In the genomic region with DNA sequence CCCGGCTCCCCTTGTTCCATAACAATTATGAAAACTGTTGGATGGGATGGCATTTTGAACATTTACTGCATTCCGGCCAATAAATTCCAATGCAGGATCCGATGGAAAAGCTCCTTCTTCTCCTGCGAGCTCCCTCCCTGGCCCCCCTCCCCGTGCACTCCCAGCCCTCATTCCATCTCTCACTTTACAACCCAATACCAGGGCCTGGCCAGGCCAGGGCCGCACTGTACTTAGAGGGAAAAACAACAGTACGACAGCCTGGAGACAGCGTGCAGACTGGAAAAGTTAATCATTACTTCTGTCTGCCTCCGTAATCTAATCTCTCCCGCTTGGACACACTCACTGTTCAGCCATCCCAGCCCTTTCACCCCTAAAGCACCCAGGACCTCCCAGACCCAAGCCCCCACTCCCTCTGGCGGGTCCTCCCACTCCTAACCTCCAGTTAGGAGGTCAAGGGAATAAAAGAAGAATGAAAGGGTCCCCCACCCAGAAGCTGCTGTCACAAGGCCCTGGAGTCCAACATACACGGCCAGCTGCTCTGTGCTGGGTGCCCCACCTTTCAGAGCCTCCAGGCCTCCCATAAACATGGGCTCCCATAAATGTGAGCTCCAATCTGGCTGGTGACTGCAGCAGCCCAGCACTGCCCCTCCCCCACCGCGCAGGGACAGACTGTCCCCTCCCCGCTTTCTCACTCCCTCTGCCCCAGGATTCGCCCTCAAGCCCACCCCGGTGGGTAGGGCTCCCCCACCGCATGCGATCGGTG, we compare ENCODE assay signal across 8 cellular contexts. TPM values are rescaled to one million over a fixed set of nuclear protein-coding genes. Genes with fewer than 3 reads are reported as not detected.
DNase-seq lines count a peak whose midpoint lies in the region; ATAC-seq and TF ChIP-seq lines count a peak whose summit lies in the region.

No MANE protein-coding gene starts in this region.

- H3K79me2 ChIP-seq in mesendoderm (ENCODE audit: control insufficient read depth, insufficient read depth, low read length), result peaks cover 99% of the 10 kb centered on the region

- H3K9me3 ChIP-seq in aorta (ENCODE audit: control insufficient read depth, low read length), result no peaks in the 10 kb centered on the region

- H2BK5ac ChIP-seq in mesendoderm (ENCODE audit: low read length), result no peak overlapping the region

- no peak overlapping the region for H2BK15ac ChIP-seq in mesendoderm (replicated peaks; ENCODE audit: low read depth)

- TF ChIP-seq CTCF in cardiac fibroblast (IDR thresholded peaks at IDR 0.05; ENCODE audit: low read depth, low read length), result no peak

- H2BK120ac ChIP-seq in mesendoderm (ENCODE audit: low read depth, low read length), result no peak overlapping the region

- H3K27ac Mint-ChIP-seq in stimulated activated naive CD8-positive, alpha-beta T cell treated with anti-CD3 and anti-CD28 coated beads, Interleukin-15, Interleukin-2, amounts not matched to agents 100 ng/mL and 50 ng/mL, for 24 hours, result peak overlapping the region; percentile 3

- no peak overlapping the region for H2AK5ac ChIP-seq in mesendoderm (ENCODE audit: low read length)

- peaks cover 10% of the 10 kb centered on the region for H3K36me3 Mint-ChIP-seq in stimulated activated naive CD8-positive, alpha-beta T cell treated with anti-CD3 and anti-CD28 coated beads, Interleukin-15, Interleukin-2, amounts not matched to agents 100 ng/mL and 50 ng/mL, for 24 hours (ENCODE audit: low read depth)

- H3K4me3 ChIP-seq in cardiac fibroblast (replicated peaks in 1 of 2; ENCODE audit: low read depth in 2 of 2, low read length in 2 of 2) (no peak overlapping the region), mesendoderm (ENCODE audit: low read length) (no peak overlapping the region), aorta (ENCODE audit: low read length in 2 of 2) (no peak overlapping the region)

- no peak overlapping the region for H4K5ac ChIP-seq in mesendoderm (ENCODE audit: low read length)

- no peaks in the 10 kb centered on the region for H3K27me3 Mint-ChIP-seq in stimulated activated naive CD8-positive, alpha-beta T cell treated with anti-CD3 and anti-CD28 coated beads, Interleukin-15, Interleukin-2, amounts not matched to agents 100 ng/mL and 50 ng/mL, for 24 hours

- peak overlapping the region; percentile 60 for H3K18ac ChIP-seq in mesendoderm (ENCODE audit: low read length)

- H3K56ac ChIP-seq in mesendoderm (ENCODE audit: low read length), result peak overlapping the region; percentile 65

- H3K9me3 Mint-ChIP-seq in stimulated activated naive CD8-positive, alpha-beta T cell treated with anti-CD3 and anti-CD28 coated beads, Interleukin-15, Interleukin-2, amounts not matched to agents 100 ng/mL and 50 ng/mL, for 24 hours, result no peaks in the 10 kb centered on the region

- H3K4me1 ChIP-seq in mesendoderm (ENCODE audit: control insufficient read depth, low read depth, low read length), result peaks cover 72% of the 10 kb centered on the region
- peaks cover 3 to 5% of the 10 kb centered on the region in 2 donors for H3K4me1 ChIP-seq in aorta (ENCODE audit: control insufficient read depth in 1 of 2, insufficient read depth in 2 of 2, low read length in 2 of 2)

- no CpG with 5 or more reads among the region's 20 CpGs for WGBS in mesendoderm (ENCODE audit: extremely low coverage, insufficient coverage, low lambda C conversion rate)
- WGBS in aorta, 2 donors, result 9 to 12% methylated on average over 20 of the region's 20 CpGs

- H3K27ac ChIP-seq in mesendoderm (ENCODE audit: low read depth, low read length) (no peak overlapping the region), aorta (ENCODE audit: low read depth in 1 of 2, low read length in 2 of 2) (peak overlapping the region; percentile 29 to 41)

- peak overlapping the region; percentile 39 for H3K9ac ChIP-seq in mesendoderm (ENCODE audit: low read length)

- H3K4me3 Mint-ChIP-seq in stimulated activated naive CD8-positive, alpha-beta T cell treated with anti-CD3 and anti-CD28 coated beads, Interleukin-15, Interleukin-2, amounts not matched to agents 100 ng/mL and 50 ng/mL, for 24 hours, result no peak overlapping the region

- intact Hi-C loops in aorta (cut with DNase I), result loop anchor here in 1 of 2 donors (2.0 to 5.0 kb wide), 2 partner anchors 57 to 103 kb away; no protein-coding TSS in a partner anchor

- H3K27me3 ChIP-seq in mesendoderm (ENCODE audit: insufficient read depth, low read length, poor library complexity), result no peaks in the 10 kb centered on the region
- H3K27me3 ChIP-seq in aorta (ENCODE audit: control insufficient read depth in 1 of 2, insufficient read depth in 2 of 2, low read length in 1 of 2), result no peaks in the 10 kb centered on the region

- no peak overlapping the region for H3K4ac ChIP-seq in mesendoderm (ENCODE audit: low read depth, low read length)

- H3K4me1 Mint-ChIP-seq in stimulated activated naive CD8-positive, alpha-beta T cell treated with anti-CD3 and anti-CD28 coated beads, Interleukin-15, Interleukin-2, amounts not matched to agents 100 ng/mL and 50 ng/mL, for 24 hours (ENCODE audit: low read depth), result peaks cover 100% of the 10 kb centered on the region

- DNase-seq in stimulated activated naive CD8-positive, alpha-beta T cell treated with anti-CD3 and anti-CD28 coated beads, Interleukin-15, Interleukin-2, amounts not matched to agents 100 U/mL and 50 U/mL, for 24 hours, result no peak
- DNase-seq in cardiac fibroblast (ENCODE audit: low read depth in 2 of 2) (peak; percentile 59 to 81), mesendoderm (peak; percentile 49), aorta (peak in 1 of 2 donors; percentile 78), GDM1 (lab: John Stamatoyannopoulos, UW) (no peak)
- DNase-seq in stimulated activated CD4-positive, alpha-beta T cell treated with anti-CD3 and anti-CD28 coated beads, Interleukin-2, amount 100 ng/mL, for 48 hours, result no peak

- peak overlapping the region; percentile 39 for H3K23ac ChIP-seq in mesendoderm (ENCODE audit: low read length)

- H3K36me3 ChIP-seq in mesendoderm (ENCODE audit: control insufficient read depth, insufficient read depth, low read length) (peaks cover 2% of the 10 kb centered on the region), aorta (ENCODE audit: control insufficient read depth in 1 of 2, insufficient read depth in 2 of 2, low read length in 1 of 2) (no peaks in the 10 kb centered on the region)

- H4K8ac ChIP-seq in mesendoderm (ENCODE audit: low read depth, low read length), result no peak overlapping the region

- H3K4me2 ChIP-seq in mesendoderm (ENCODE audit: low read length), result peak overlapping the region; percentile 1

- ATAC-seq in stimulated activated naive CD8-positive, alpha-beta T cell treated with anti-CD3 and anti-CD28 coated beads, Interleukin-15, Interleukin-2, amounts not matched to agents 100 U/mL and 50 U/mL, for 24 hours, result no peak
- ATAC-seq in aorta (ENCODE audit: low FRiP score), result peak; percentile 25
- no peak for ATAC-seq in HG03460 (IDR thresholded peaks at IDR 0.05; ENCODE audit: unreplicated experiment)

- H3K79me1 ChIP-seq in mesendoderm (ENCODE audit: low read length), result peaks cover 1% of the 10 kb centered on the region

RNA-seq across cellular contexts. Expression of gene SMAD7, which starts 20.6 kb away (rescaled TPM):
- 25.8 TPM for polyA plus RNA-seq in mesendoderm (2013, experiment 1 of 2)
- 23.8 TPM for polyA plus RNA-seq in mesendoderm (2013, experiment 2 of 2)
- total RNA-seq in aorta, result 10 to 100 TPM; 55.4 to 98.8 TPM
- polyA plus RNA-seq in aorta, result 10 to 100 TPM; 27.3 to 32.9 TPM

Comparison
In these comparisons a context has a peak if more than half of its experiments do, and no peak if none do; other contexts are left out.
1. DNase-seq: peak in cardiac fibroblast (2 of 2) and mesendoderm (single experiment); none in stimulated activated naive CD8-positive, alpha-beta T cell treated with anti-CD3 and anti-CD28 coated beads, Interleukin-15, Interleukin-2, amounts not matched to agents 100 U/mL and 50 U/mL, for 24 hours (single experiment), GDM1 (single experiment) and stimulated activated CD4-positive, alpha-beta T cell treated with anti-CD3 and anti-CD28 coated beads, Interleukin-2, amount 100 ng/mL, for 48 hours (0 of 2).